1 cellular context compared by ENCODE assay signal in the genomic region with DNA sequence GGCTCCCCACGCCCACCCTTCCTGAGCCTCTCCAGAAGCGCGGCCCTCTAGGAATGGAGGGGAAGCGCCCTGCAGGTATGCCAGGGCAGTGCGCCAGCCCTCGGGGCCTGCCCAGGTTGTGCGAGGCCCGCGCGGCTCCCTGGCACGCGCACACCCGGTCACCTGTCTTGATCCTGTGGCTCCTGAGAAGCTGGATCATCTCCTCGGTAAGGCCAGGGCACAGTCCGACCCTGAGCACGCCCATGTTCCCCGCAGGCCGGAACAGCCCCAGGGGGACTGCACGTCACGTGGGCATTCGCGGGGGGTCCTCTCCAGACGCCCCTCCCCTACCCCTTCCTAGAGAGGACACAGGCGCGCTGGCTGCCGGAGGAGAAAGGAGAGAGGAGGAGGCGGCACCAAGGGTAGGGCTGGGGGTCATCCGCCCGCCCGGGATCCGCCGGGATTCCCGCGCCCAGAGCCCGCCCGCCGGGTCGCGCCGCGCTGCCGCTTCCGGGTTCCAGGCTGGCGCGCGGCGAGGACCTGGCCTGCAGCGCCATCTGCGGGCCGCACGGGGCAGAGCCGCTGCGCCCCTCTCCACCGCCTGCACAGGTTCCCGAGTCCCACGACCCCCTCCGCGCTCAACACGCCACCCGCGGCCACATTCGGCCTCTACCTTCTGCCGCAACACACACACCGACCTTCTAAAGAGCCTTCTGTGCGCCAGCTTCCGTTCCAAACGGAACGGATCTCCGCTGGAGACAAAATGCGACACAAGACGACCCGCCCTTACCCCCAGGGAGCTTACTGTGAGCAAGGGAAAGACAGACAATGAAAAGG.
TF ChIP-seq lines count a peak whose summit lies in the region.

A gene (minus strand): TSS at position 491 of the 816 bp plus-strand sequence. CDS start 247 bp downstream, at position 244.

TF ChIP-seq in HEK293, 187 proteins besides CTCF, POLR2A, EP300 and RAD21 (continued from another document and continues in another):
- TF ChIP-seq, protein P1, sequence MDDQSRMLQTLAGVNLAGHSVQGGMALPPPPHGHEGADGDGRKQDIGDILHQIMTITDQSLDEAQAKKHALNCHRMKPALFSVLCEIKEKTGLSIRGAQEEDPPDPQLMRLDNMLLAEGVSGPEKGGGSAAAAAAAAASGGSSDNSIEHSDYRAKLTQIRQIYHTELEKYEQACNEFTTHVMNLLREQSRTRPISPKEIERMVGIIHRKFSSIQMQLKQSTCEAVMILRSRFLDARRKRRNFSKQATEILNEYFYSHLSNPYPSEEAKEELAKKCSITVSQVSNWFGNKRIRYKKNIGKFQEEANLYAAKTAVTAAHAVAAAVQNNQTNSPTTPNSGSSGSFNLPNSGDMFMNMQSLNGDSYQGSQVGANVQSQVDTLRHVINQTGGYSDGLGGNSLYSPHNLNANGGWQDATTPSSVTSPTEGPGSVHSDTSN (CRISPR knock-in tag; IDR thresholded peaks at IDR 0.05): peak; percentile 86; the same call in 1 of the 2 replicates
- TF ChIP-seq SP3 (tag by site-specific recombination; IDR thresholded peaks at IDR 0.05): peak; percentile 82
- TF ChIP-seq, protein P2, sequence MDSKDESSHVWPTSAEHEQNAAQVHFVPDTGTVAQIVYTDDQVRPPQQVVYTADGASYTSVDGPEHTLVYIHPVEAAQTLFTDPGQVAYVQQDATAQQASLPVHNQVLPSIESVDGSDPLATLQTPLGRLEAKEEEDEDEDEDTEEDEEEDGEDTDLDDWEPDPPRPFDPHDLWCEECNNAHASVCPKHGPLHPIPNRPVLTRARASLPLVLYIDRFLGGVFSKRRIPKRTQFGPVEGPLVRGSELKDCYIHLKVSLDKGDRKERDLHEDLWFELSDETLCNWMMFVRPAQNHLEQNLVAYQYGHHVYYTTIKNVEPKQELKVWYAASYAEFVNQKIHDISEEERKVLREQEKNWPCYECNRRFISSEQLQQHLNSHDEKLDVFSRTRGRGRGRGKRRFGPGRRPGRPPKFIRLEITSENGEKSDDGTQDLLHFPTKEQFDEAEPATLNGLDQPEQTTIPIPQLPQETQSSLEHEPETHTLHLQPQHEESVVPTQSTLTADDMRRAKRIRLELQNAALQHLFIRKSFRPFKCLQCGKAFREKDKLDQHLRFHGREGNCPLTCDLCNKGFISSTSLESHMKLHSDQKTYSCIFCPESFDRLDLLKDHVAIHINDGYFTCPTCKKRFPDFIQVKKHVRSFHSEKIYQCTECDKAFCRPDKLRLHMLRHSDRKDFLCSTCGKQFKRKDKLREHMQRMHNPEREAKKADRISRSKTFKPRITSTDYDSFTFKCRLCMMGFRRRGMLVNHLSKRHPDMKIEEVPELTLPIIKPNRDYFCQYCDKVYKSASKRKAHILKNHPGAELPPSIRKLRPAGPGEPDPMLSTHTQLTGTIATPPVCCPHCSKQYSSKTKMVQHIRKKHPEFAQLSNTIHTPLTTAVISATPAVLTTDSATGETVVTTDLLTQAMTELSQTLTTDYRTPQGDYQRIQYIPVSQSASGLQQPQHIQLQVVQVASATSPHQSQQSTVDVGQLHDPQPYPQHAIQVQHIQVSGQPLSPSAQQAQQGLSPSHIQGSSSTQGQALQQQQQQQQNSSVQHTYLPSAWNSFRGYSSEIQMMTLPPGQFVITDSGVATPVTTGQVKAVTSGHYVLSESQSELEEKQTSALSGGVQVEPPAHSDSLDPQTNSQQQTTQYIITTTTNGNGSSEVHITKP (tag by site-specific recombination; IDR thresholded peaks at IDR 0.05): peak; percentile 51; the same call in 1 of the 2 replicates
- TF ChIP-seq ZNF654 (tag by site-specific recombination; IDR thresholded peaks at IDR 0.05; ENCODE audit: low read depth): peak; percentile 41
- no peak for TF ChIP-seq ZNF302 (tag by site-specific recombination; IDR thresholded peaks at IDR 0.05; ENCODE audit: low read depth)
- TF ChIP-seq ZNF394 (tag by site-specific recombination; IDR thresholded peaks at IDR 0.05; ENCODE audit: borderline replicate concordance): peak; percentile 29; the same call in 1 of the 2 replicates
- TF ChIP-seq, protein P3, sequence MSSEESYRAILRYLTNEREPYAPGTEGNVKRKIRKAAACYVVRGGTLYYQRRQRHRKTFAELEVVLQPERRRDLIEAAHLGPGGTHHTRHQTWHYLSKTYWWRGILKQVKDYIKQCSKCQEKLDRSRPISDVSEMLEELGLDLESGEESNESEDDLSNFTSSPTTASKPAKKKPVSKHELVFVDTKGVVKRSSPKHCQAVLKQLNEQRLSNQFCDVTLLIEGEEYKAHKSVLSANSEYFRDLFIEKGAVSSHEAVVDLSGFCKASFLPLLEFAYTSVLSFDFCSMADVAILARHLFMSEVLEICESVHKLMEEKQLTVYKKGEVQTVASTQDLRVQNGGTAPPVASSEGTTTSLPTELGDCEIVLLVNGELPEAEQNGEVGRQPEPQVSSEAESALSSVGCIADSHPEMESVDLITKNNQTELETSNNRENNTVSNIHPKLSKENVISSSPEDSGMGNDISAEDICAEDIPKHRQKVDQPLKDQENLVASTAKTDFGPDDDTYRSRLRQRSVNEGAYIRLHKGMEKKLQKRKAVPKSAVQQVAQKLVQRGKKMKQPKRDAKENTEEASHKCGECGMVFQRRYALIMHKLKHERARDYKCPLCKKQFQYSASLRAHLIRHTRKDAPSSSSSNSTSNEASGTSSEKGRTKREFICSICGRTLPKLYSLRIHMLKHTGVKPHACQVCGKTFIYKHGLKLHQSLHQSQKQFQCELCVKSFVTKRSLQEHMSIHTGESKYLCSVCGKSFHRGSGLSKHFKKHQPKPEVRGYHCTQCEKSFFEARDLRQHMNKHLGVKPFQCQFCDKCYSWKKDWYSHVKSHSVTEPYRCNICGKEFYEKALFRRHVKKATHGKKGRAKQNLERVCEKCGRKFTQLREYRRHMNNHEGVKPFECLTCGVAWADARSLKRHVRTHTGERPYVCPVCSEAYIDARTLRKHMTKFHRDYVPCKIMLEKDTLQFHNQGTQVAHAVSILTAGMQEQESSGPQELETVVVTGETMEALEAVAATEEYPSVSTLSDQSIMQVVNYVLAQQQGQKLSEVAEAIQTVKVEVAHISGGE (tag by site-specific recombination; conservative IDR thresholded peaks at IDR 0.05; ENCODE audit: low read depth): peak; percentile 54
- peak; percentile 38; the same call in 1 of the 2 replicates for TF ChIP-seq ZFHX2 (tag by site-specific recombination; conservative IDR thresholded peaks at IDR 0.05)
- peak; percentile 70 for TF ChIP-seq KLF1 (tag by site-specific recombination; IDR thresholded peaks at IDR 0.05)
- TF ChIP-seq ZBTB17 (tag by site-specific recombination; IDR thresholded peaks at IDR 0.05): peak; percentile 65
- 0 out of 2 replicates have a peak, but pooled peaks have one; percentile 23 for TF ChIP-seq ZFP69B (tag by site-specific recombination; IDR thresholded peaks at IDR 0.05)
- TF ChIP-seq SP2 (tag by site-specific recombination; IDR thresholded peaks at IDR 0.05): peak; percentile 79
- TF ChIP-seq KLF16 (tag by site-specific recombination; IDR thresholded peaks at IDR 0.05): peak; percentile 78
- peak; percentile 97 for TF ChIP-seq GLIS1 (tag by site-specific recombination; IDR thresholded peaks at IDR 0.05)
- TF ChIP-seq BCL11B (tag by site-specific recombination; IDR thresholded peaks at IDR 0.05; ENCODE audit: low read depth): 0 out of 2 replicates have a peak, but pooled peaks have one; percentile 51
- TF ChIP-seq ZEB2 (tag by site-specific recombination; IDR thresholded peaks at IDR 0.05): peak; percentile 83; the same call in 1 of the 2 replicates
- TF ChIP-seq ZNF423 (tag by site-specific recombination; IDR thresholded peaks at IDR 0.05): peak; percentile 80
- peak; percentile 90 for TF ChIP-seq KLF8 (tag by site-specific recombination; IDR thresholded peaks at IDR 0.05)
- TF ChIP-seq ZNF677 (tag by site-specific recombination; IDR thresholded peaks at IDR 0.05): no peak
- TF ChIP-seq ZNF707 (tag by site-specific recombination; IDR thresholded peaks at IDR 0.05): no peak
- 0 out of 2 replicates have a peak, but pooled peaks have one; percentile 25 for TF ChIP-seq ZNF596 (tag by site-specific recombination; IDR thresholded peaks at IDR 0.05)
- TF ChIP-seq ZNF214 (tag by site-specific recombination; IDR thresholded peaks at IDR 0.05; ENCODE audit: borderline replicate concordance): no peak
- TF ChIP-seq, protein P4, sequence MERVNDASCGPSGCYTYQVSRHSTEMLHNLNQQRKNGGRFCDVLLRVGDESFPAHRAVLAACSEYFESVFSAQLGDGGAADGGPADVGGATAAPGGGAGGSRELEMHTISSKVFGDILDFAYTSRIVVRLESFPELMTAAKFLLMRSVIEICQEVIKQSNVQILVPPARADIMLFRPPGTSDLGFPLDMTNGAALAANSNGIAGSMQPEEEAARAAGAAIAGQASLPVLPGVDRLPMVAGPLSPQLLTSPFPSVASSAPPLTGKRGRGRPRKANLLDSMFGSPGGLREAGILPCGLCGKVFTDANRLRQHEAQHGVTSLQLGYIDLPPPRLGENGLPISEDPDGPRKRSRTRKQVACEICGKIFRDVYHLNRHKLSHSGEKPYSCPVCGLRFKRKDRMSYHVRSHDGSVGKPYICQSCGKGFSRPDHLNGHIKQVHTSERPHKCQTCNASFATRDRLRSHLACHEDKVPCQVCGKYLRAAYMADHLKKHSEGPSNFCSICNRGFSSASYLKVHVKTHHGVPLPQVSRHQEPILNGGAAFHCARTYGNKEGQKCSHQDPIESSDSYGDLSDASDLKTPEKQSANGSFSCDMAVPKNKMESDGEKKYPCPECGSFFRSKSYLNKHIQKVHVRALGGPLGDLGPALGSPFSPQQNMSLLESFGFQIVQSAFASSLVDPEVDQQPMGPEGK (tag by site-specific recombination; IDR thresholded peaks at IDR 0.05): peak; percentile 97
- peak; percentile 77 for TF ChIP-seq SP7 (tag by site-specific recombination; IDR thresholded peaks at IDR 0.05)
- TF ChIP-seq, protein P5, sequence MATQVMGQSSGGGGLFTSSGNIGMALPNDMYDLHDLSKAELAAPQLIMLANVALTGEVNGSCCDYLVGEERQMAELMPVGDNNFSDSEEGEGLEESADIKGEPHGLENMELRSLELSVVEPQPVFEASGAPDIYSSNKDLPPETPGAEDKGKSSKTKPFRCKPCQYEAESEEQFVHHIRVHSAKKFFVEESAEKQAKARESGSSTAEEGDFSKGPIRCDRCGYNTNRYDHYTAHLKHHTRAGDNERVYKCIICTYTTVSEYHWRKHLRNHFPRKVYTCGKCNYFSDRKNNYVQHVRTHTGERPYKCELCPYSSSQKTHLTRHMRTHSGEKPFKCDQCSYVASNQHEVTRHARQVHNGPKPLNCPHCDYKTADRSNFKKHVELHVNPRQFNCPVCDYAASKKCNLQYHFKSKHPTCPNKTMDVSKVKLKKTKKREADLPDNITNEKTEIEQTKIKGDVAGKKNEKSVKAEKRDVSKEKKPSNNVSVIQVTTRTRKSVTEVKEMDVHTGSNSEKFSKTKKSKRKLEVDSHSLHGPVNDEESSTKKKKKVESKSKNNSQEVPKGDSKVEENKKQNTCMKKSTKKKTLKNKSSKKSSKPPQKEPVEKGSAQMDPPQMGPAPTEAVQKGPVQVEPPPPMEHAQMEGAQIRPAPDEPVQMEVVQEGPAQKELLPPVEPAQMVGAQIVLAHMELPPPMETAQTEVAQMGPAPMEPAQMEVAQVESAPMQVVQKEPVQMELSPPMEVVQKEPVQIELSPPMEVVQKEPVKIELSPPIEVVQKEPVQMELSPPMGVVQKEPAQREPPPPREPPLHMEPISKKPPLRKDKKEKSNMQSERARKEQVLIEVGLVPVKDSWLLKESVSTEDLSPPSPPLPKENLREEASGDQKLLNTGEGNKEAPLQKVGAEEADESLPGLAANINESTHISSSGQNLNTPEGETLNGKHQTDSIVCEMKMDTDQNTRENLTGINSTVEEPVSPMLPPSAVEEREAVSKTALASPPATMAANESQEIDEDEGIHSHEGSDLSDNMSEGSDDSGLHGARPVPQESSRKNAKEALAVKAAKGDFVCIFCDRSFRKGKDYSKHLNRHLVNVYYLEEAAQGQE (tag by site-specific recombination; IDR thresholded peaks at IDR 0.05): 0 out of 2 replicates have a peak, but pooled peaks have one; percentile 18
- TF ChIP-seq ZNF600 (tag by site-specific recombination; IDR thresholded peaks at IDR 0.05): peak; percentile 56; the same call in 1 of the 2 replicates
- peak; percentile 75; the same call in 1 of the 2 replicates for TF ChIP-seq ZNF561 (tag by site-specific recombination; IDR thresholded peaks at IDR 0.05; ENCODE audit: borderline replicate concordance)
- no peak for TF ChIP-seq ZNF19 (tag by site-specific recombination; IDR thresholded peaks at IDR 0.05; ENCODE audit: low read depth)
- peak; percentile 72 for TF ChIP-seq KLF9 (tag by site-specific recombination; IDR thresholded peaks at IDR 0.05; ENCODE audit: low read depth)
- TF ChIP-seq, protein P6, sequence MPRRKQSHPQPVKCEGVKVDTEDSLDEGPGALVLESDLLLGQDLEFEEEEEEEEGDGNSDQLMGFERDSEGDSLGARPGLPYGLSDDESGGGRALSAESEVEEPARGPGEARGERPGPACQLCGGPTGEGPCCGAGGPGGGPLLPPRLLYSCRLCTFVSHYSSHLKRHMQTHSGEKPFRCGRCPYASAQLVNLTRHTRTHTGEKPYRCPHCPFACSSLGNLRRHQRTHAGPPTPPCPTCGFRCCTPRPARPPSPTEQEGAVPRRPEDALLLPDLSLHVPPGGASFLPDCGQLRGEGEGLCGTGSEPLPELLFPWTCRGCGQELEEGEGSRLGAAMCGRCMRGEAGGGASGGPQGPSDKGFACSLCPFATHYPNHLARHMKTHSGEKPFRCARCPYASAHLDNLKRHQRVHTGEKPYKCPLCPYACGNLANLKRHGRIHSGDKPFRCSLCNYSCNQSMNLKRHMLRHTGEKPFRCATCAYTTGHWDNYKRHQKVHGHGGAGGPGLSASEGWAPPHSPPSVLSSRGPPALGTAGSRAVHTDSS (tag by site-specific recombination; IDR thresholded peaks at IDR 0.05): no peak
- no peak for TF ChIP-seq GLI4 (tag by site-specific recombination; IDR thresholded peaks at IDR 0.05)
- no peak; the same call in 1 of the 2 replicates for TF ChIP-seq ZNF24 (tag by site-specific recombination; IDR thresholded peaks at IDR 0.05)
- TF ChIP-seq, protein P7, sequence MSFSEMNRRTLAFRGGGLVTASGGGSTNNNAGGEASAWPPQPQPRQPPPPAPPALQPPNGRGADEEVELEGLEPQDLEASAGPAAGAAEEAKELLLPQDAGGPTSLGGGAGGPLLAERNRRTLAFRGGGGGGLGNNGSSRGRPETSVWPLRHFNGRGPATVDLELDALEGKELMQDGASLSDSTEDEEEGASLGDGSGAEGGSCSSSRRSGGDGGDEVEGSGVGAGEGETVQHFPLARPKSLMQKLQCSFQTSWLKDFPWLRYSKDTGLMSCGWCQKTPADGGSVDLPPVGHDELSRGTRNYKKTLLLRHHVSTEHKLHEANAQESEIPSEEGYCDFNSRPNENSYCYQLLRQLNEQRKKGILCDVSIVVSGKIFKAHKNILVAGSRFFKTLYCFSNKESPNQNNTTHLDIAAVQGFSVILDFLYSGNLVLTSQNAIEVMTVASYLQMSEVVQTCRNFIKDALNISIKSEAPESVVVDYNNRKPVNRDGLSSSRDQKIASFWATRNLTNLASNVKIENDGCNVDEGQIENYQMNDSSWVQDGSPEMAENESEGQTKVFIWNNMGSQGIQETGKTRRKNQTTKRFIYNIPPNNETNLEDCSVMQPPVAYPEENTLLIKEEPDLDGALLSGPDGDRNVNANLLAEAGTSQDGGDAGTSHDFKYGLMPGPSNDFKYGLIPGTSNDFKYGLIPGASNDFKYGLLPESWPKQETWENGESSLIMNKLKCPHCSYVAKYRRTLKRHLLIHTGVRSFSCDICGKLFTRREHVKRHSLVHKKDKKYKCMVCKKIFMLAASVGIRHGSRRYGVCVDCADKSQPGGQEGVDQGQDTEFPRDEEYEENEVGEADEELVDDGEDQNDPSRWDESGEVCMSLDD (tag by site-specific recombination; IDR thresholded peaks at IDR 0.05): peak; percentile 17; the same call in 1 of the 2 replicates
- peak; percentile 90 for TF ChIP-seq ZNF341 (tag by site-specific recombination; IDR thresholded peaks at IDR 0.05; ENCODE audit: low read depth)
- no peak for TF ChIP-seq ZNF510 (tag by site-specific recombination; IDR thresholded peaks at IDR 0.05; ENCODE audit: insufficient replicate concordance)
